ENCODE assay signal across 9 cellular contexts in genomic region chr3:141773676-141774075, GRCh38. TPM values are rescaled to one million over a fixed set of nuclear protein-coding genes. Genes with fewer than 3 reads are reported as not detected.
"Had no signal": no experiment of that assay in that cellular context is flagged by ENCODE, and none has a peak within 500 bp of the region (broad histone marks: within the 10 kb centered on the region; RNA-seq: fewer than 3 reads in every experiment).

No MANE protein-coding gene starts in this region.

- H3K27ac Mint-ChIP-seq: H9, IgD-negative memory B cell had no signal

- H3K9ac ChIP-seq: GM23248 had no signal

- FAIRE-seq: H54, HTR-8/SVneo had no signal

- H2AFZ ChIP-seq: GM23248 had no signal

- H3K4me1 Mint-ChIP-seq: IgD-negative memory B cell had no signal

- H3K27ac ChIP-seq: GM23248 had no signal

- DNase-seq: GM23248, GOT3, H9, HCEC 1CT, KG1 had no signal

- H3K9me3 Mint-ChIP-seq: H9 had no signal

- H3K4me3 Mint-ChIP-seq: H9, IgD-negative memory B cell had no signal

- H3K4me3 ChIP-seq: GM23248 had no signal

RNA-seq across cellular contexts. Expression of gene GRK7, which starts 10.5 kb away (rescaled TPM):
- total RNA-seq: GM23248, H9, HT-29 had no signal
- polyA plus RNA-seq: GM23248, IgD-negative memory B cell had no signal
